8 cellular contexts compared by ENCODE assay signal in the genomic region with DNA sequence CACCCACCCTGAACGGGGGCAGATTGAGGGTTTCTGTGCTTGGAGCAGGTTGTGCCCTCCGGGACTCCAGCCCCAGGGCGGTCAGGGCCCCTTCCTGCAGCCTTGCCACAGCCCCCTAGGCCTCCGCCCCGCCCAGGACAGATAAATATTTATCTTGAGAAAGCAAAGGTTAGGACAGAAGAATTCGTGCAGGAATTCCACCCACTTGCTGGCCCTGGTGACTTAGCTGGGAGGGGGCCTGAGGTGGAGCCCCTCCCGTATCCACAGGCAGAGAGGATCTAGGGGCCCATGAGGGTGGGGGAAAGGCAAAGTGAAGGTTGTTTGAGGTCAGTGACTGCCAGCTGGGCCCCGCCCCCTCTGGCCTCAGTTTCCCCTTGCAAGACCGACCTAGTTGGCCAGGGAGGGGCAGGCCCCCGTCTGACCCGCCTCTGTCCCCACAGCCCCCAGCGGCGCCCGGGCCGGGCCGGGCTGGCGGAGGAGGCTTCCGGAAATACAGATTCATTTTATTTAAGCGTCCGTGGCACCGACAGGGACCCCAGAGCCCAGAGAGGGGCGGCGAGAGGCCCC. TPM values are rescaled to one million over a fixed set of nuclear protein-coding genes. Genes with fewer than 3 reads are reported as not detected.
DNase-seq lines count a peak whose midpoint lies in the region; ATAC-seq and TF ChIP-seq lines count a peak whose summit lies in the region.

No MANE protein-coding gene starts in this region.

- H3K4me3 Mint-ChIP-seq in activated T-cell treated with anti-CD3 and anti-CD28 coated beads, Interleukin-2, amount 50 U/mL, for 24 hours, result peak overlapping the region; percentile 93

- ATAC-seq in lower lobe of right lung (peak in 1 of 2 donors; percentile 3), HG03039 (IDR thresholded peaks at IDR 0.05; ENCODE audit: unreplicated experiment) (no peak)

- intact Hi-C loops in lower lobe of right lung (cut with DNase I), result no loop called here

- H3K36me3 ChIP-seq in lower lobe of right lung (peaks cover 56% of the 10 kb centered on the region), tibial nerve (peaks cover 7 to 44% (median 24%) of the 10 kb centered on the region in 3 donors)

- H3K27ac ChIP-seq in lower lobe of right lung (peak overlapping the region; percentile 98), tibial nerve (peak overlapping the region; percentile 94 to 100 (median 98))

- H3K27me3 Mint-ChIP-seq in activated T-cell treated with anti-CD3 and anti-CD28 coated beads, Interleukin-2, amount 50 U/mL, for 24 hours, result no peaks in the 10 kb centered on the region

- in situ Hi-C loops in astrocyte of the spinal cord (cut with HindIII; ENCODE audit: low sequenced_read_pairs), result no loop called here

- peak overlapping the region; percentile 96 for H3K27ac Mint-ChIP-seq in activated T-cell treated with anti-CD3 and anti-CD28 coated beads, Interleukin-2, amount 50 U/mL, for 24 hours

- H3K36me3 Mint-ChIP-seq in activated T-cell treated with anti-CD3 and anti-CD28 coated beads, Interleukin-2, amount 50 U/mL, for 24 hours (ENCODE audit: low read depth), result peaks cover 64% of the 10 kb centered on the region

- no peaks in the 10 kb centered on the region for H3K9me3 ChIP-seq in lower lobe of right lung
- no peaks in the 10 kb centered on the region for H3K9me3 ChIP-seq in tibial nerve

- H3K4me1 ChIP-seq in lower lobe of right lung, result peaks cover 60% of the 10 kb centered on the region
- peaks cover 0 to 78% (median 58%) of the 10 kb centered on the region in 4 donors for H3K4me1 ChIP-seq in tibial nerve

- 15 to 19% methylated on average over 19 to 22 of the region's 23 CpGs for WGBS in tibial nerve, 2 donors

- no peak for TF ChIP-seq CTCF in astrocyte of the spinal cord (IDR thresholded peaks at IDR 0.05; ENCODE audit: low read depth, low read length)
- no peak for TF ChIP-seq CTCF in lower lobe of right lung (IDR thresholded peaks at IDR 0.05)
- no peak for TF ChIP-seq CTCF in tibial nerve (IDR thresholded peaks at IDR 0.05)

- H3K4me3 ChIP-seq in astrocyte of the spinal cord (ENCODE audit: low read depth, low read length), result peak overlapping the region; percentile 65
- H3K4me3 ChIP-seq in lower lobe of right lung, result peak overlapping the region; percentile 77
- peak overlapping the region; percentile 7 to 99 (median 68) for H3K4me3 ChIP-seq in tibial nerve

- H3K9me3 Mint-ChIP-seq in activated T-cell treated with anti-CD3 and anti-CD28 coated beads, Interleukin-2, amount 50 U/mL, for 24 hours, result no peaks in the 10 kb centered on the region

- no peak for TF ChIP-seq POLR2A in tibial nerve (IDR thresholded peaks at IDR 0.05)

- TF ChIP-seq EP300 in tibial nerve (IDR thresholded peaks at IDR 0.05), result no peak

- H3K27me3 ChIP-seq in lower lobe of right lung (ENCODE audit: low read depth) (no peaks in the 10 kb centered on the region), tibial nerve (no peaks in the 10 kb centered on the region)

- DNase-seq in activated T-cell treated with anti-CD3 and anti-CD28 coated beads, Interleukin-2, amount 50 U/mL, for 24 hours, result no peak
- no peak for DNase-seq in activated T-cell treated with anti-CD3 and anti-CD28 coated beads, Interleukin-2, amount 50 U/mL, for 1 hour
- DNase-seq in astrocyte of the spinal cord (ENCODE audit: low read depth, low spot score) (no peak), lower lobe of right lung (no peak), tibial nerve (ENCODE audit: low spot score in 2 of 2) (no peak), NCI-H774 (lab: John Stamatoyannopoulos, UW) (no peak)
- DNase-seq in stimulated activated CD8-positive, alpha-beta memory T cell treated with anti-CD3 and anti-CD28 coated beads, Interleukin-4, amount 100 ng/mL, for 48 hours, result no peak

- peaks cover 34% of the 10 kb centered on the region for H3K4me1 Mint-ChIP-seq in activated T-cell treated with anti-CD3 and anti-CD28 coated beads, Interleukin-2, amount 50 U/mL, for 24 hours (ENCODE audit: low read depth)

RNA-seq across cellular contexts. Expression of gene MIDN, which starts 5.2 kb away (rescaled TPM):
- total RNA-seq in lower lobe of right lung (76.3 TPM), tibial nerve (10 to 100 TPM; 17.4 to 51.9 (median 39.4) TPM)

RNA-seq across cellular contexts. Expression of gene ATP5F1D, which starts 12.0 kb away (rescaled TPM):
- total RNA-seq in lower lobe of right lung (116 TPM), tibial nerve (100 to 1,000 TPM in 3 of 4 donors, 10 to 100 TPM in 1; 67.5 to 140 (median 127) TPM)

RNA-seq across cellular contexts. Expression of gene CIRBP, which starts 15.5 kb away (rescaled TPM):
- total RNA-seq in lower lobe of right lung, result 352 TPM
- 100 to 1,000 TPM; 389 to 640 (median 576) TPM for total RNA-seq in tibial nerve

RNA-seq across cellular contexts. Expression of gene CBARP, which starts 15.8 kb away (rescaled TPM):
- total RNA-seq in lower lobe of right lung (0.41 TPM), tibial nerve (1 to 10 TPM in 2 of 4 donors, under 1 TPM in 2; 0.22 to 3.9 (median 1.4) TPM)

RNA-seq across cellular contexts. Expression of gene FAM174C, which starts 21.7 kb away (rescaled TPM):
- total RNA-seq in lower lobe of right lung (43.5 TPM), tibial nerve (10 to 100 TPM; 25.5 to 80.7 (median 52.0) TPM)
